Comparison of ENCODE assay signal across 2 cellular contexts in genomic region chr14:102078344-102078743, GRCh38.
A peak's percentile ranks its signal among the peaks of the same experiment; 100 is the strongest.
TF ChIP-seq lines count a peak whose summit lies in the region.

No MANE protein-coding gene starts in this region.

TF ChIP-seq in A549, 52 proteins besides CTCF, POLR2A, EP300 and RAD21 (continued from another document):
- TF ChIP-seq SREBF2 (IDR thresholded peaks at IDR 0.05) (no peak), EHF (CRISPR knock-in tag; IDR thresholded peaks at IDR 0.05) (no peak), CBX2 (IDR thresholded peaks at IDR 0.05; ENCODE audit: borderline replicate concordance, low read depth) (no peak), FOSB (CRISPR knock-in tag; IDR thresholded peaks at IDR 0.05) (no peak), HOXB13 (CRISPR knock-in tag; IDR thresholded peaks at IDR 0.05; ENCODE audit: low read depth) (no peak), EHMT2 (IDR thresholded peaks at IDR 0.05; ENCODE audit: low read depth) (no peak), TP53 (CRISPR knock-in tag; IDR thresholded peaks at IDR 0.05) (no peak), KDM5A (IDR thresholded peaks at IDR 0.05) (no peak), HDAC2 (IDR thresholded peaks at IDR 0.05) (no peak), ZC3H11A (IDR thresholded peaks at IDR 0.05) (no peak), MAFK (IDR thresholded peaks at IDR 0.05; ENCODE audit: partially characterized antibody) (no peak), CHD2 (IDR thresholded peaks at IDR 0.05; ENCODE audit: low read length, partially characterized antibody) (no peak)
TF ChIP-seq in A549: peak in this region for 0.

TF ChIP-seq in HepG2, 621 proteins besides CTCF, POLR2A, EP300 and RAD21 (continued from another document):
- no peak for TF ChIP-seq ZNF775 (CRISPR knock-in tag; IDR thresholded peaks at IDR 0.05; ENCODE audit: borderline replicate concordance)
- TF ChIP-seq KAT8 (CRISPR knock-in tag; IDR thresholded peaks at IDR 0.05), result no peak
- TF ChIP-seq DBP (CRISPR knock-in tag; IDR thresholded peaks at IDR 0.05; ENCODE audit: not compliant biosample characterization), result no peak
- TF ChIP-seq ZNF367 (CRISPR knock-in tag; IDR thresholded peaks at IDR 0.05; ENCODE audit: borderline replicate concordance), result no peak
- TF ChIP-seq ZNF329 (CRISPR knock-in tag; IDR thresholded peaks at IDR 0.05; ENCODE audit: low read depth), result no peak
- no peak for TF ChIP-seq FLYWCH1 (CRISPR knock-in tag; IDR thresholded peaks at IDR 0.05)
- TF ChIP-seq NCOA5 (CRISPR knock-in tag; IDR thresholded peaks at IDR 0.05), result no peak
- peak; percentile 84 for TF ChIP-seq AGO1 (IDR thresholded peaks at IDR 0.05; ENCODE audit: low read depth, low read length, poor library complexity, severe bottlenecking)
- TF ChIP-seq ZMAT3 (CRISPR knock-in tag; conservative IDR thresholded peaks at IDR 0.05), result no peak
- no peak for TF ChIP-seq SCMH1 (CRISPR knock-in tag; IDR thresholded peaks at IDR 0.05; ENCODE audit: borderline replicate concordance)
- no peak for TF ChIP-seq SMC3 (IDR thresholded peaks at IDR 0.05; ENCODE audit: low read length)
- peak; percentile 20; the same call in 1 of the 2 replicates for TF ChIP-seq POLR2AphosphoS2 (IDR thresholded peaks at IDR 0.05; ENCODE audit: low read depth, low read length)
- TF ChIP-seq E2F2 (CRISPR knock-in tag; IDR thresholded peaks at IDR 0.05; ENCODE audit: borderline replicate concordance), result no peak
- no peak for TF ChIP-seq LRRFIP1 (CRISPR knock-in tag; conservative IDR thresholded peaks at IDR 0.05)
- TF ChIP-seq JARID2 (CRISPR knock-in tag; IDR thresholded peaks at IDR 0.05; ENCODE audit: insufficient replicate concordance), result no peak
- TF ChIP-seq SIN3B (IDR thresholded peaks at IDR 0.05; ENCODE audit: low read length), result no peak
- 0 out of 2 replicates have a peak, but pooled peaks have one; percentile 17 for TF ChIP-seq POLR2G (IDR thresholded peaks at IDR 0.05; ENCODE audit: low read depth, low read length)
